Comparison of ENCODE assay signal across 12 cellular contexts in the genomic region with DNA sequence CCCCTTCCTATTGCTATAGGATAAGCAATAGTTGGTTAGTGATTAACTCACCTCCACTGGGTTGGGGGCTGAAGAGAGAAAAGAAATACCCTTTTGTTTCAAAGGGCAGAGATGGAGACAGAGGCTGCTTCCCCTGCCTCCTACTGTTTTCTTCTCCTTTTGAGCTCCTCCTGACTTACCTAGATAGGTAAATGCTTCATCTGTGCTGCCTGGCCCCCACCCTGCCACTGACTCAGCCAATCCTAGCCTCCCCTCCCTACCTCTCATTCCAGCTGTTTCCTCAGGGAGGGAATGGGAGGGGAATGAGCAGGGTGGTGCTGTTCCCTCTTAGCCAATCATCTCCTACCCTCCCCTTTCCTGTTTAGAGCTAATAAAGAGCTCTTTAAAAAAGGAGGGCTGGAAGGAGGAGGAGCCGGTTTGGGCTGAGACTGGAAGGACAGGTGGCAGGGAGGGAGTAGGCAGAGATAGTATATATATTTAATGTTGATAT. TPM values are rescaled to one million over a fixed set of nuclear protein-coding genes. Genes with fewer than 3 reads are reported as not detected.
DNase-seq lines count a peak whose midpoint lies in the region; ATAC-seq and TF ChIP-seq lines count a peak whose summit lies in the region.
"Had no signal": no experiment of that assay in that cellular context is flagged by ENCODE, and none has a peak within 500 bp of the region (broad histone marks: within the 10 kb centered on the region; RNA-seq: fewer than 3 reads in every experiment).

Gene C1orf116 (minus strand): TSS at position 229 of the 490 bp plus-strand sequence. CDS start 5,158 bp downstream, outside the sequence.

- no peak for TF ChIP-seq POLR2A in adrenal gland (IDR thresholded peaks at IDR 0.05)

- no peaks in the 10 kb centered on the region for H3K9me3 ChIP-seq in effector memory CD4-positive, alpha-beta T cell (ENCODE audit: control insufficient read depth, low read length)
- H3K9me3 ChIP-seq in adrenal gland (replicated peaks in 1 of 3) = no peaks in the 10 kb centered on the region
- H3K9me3 ChIP-seq: esophagus muscularis mucosa had no signal

- H3K27ac ChIP-seq in 22Rv1 = peak within 1 kb of the TSS; percentile 100
- no peak within 1 kb of the TSS for H3K27ac ChIP-seq in effector memory CD4-positive, alpha-beta T cell (ENCODE audit: insufficient read depth, low read length, poor library complexity, severe bottlenecking)
- H3K27ac ChIP-seq in adrenal gland = peak within 1 kb of the TSS in 1 of 5 donors; percentile 7
- H3K27ac ChIP-seq: esophagus muscularis mucosa had no signal

- no peak for TF ChIP-seq RAD21 in Ishikawa (IDR thresholded peaks at IDR 0.05; ENCODE audit: low read depth)

- TF ChIP-seq CTCF in 22Rv1 (IDR thresholded peaks at IDR 0.05) = no peak
- TF ChIP-seq CTCF in adrenal gland (IDR thresholded peaks at IDR 0.05) = no peak

- peak; percentile 16; the same call in 1 of the 2 replicates for TF ChIP-seq EP300 in Ishikawa (IDR thresholded peaks at IDR 0.05; ENCODE audit: borderline replicate concordance)

- no peak within 1 kb of the TSS for H3K4me3 ChIP-seq in effector memory CD4-positive, alpha-beta T cell (ENCODE audit: insufficient read depth, low read depth, low read length, poor library complexity, severe bottlenecking)
- H3K4me3 ChIP-seq in adrenal gland = no peak within 1 kb of the TSS
- H3K4me3 ChIP-seq: esophagus muscularis mucosa had no signal

- H3K27me3 ChIP-seq in effector memory CD4-positive, alpha-beta T cell (replicated peaks; ENCODE audit: control insufficient read depth, insufficient read depth, low read length, poor library complexity, severe bottlenecking) = peaks cover 4% of the 10 kb centered on the region
- H3K27me3 ChIP-seq in adrenal gland = no peaks in the 10 kb centered on the region

- DNase-seq in SW480 (ENCODE audit: low spot score) = peak; percentile 98
- peak; percentile 96 for DNase-seq in kidney tubule cell (ENCODE audit: low spot score)
- no peak for DNase-seq in activated CD4-positive, CD25-positive, alpha-beta regulatory T cell treated with anti-CD3 and anti-CD28 coated beads, Interleukin-2, amount 50 U/mL, for 72 hours
- no peak for DNase-seq in effector memory CD4-positive, alpha-beta T cell
- no peak for DNase-seq in adrenal gland
- DNase-seq: activated T-cell treated with anti-CD3 and anti-CD28 coated beads, Interleukin-2, amount 50 U/mL, for 72 hours; nucleus accumbens had no signal

- no peaks in the 10 kb centered on the region for H3K4me1 ChIP-seq in effector memory CD4-positive, alpha-beta T cell (ENCODE audit: control insufficient read depth, insufficient read depth, low read length, poor library complexity, severe bottlenecking)
- H3K4me1 ChIP-seq in adrenal gland (replicated peaks in 1 of 2) = peaks cover 6 to 7% of the 10 kb centered on the region in 2 donors
- H3K4me1 ChIP-seq: esophagus muscularis mucosa had no signal

- no peaks in the 10 kb centered on the region for H3K36me3 ChIP-seq in effector memory CD4-positive, alpha-beta T cell (ENCODE audit: control insufficient read depth, insufficient read depth, low read length)
- no peaks in the 10 kb centered on the region for H3K36me3 ChIP-seq in adrenal gland (replicated peaks in 1 of 2)
- H3K36me3 ChIP-seq: esophagus muscularis mucosa had no signal

- 21 to 37% (median 26%) methylated on average over 1 of the region's 1 CpG for WGBS in adrenal gland, 4 donors

- intact Hi-C loops in adrenal gland (cut with DNase I) = no loop called here

- no peak for ATAC-seq in HG02588 (IDR thresholded peaks at IDR 0.05; ENCODE audit: unreplicated experiment)
- ATAC-seq: activated T-cell treated with anti-CD3 and anti-CD28 coated beads, Interleukin-2, amount 50 U/mL, for 72 hours; stimulated activated memory B cell treated with anti-CD40 and anti-IgM and Interleukin-4, amounts not matched to agents 10 μg/mL and 1 μg/mL and 100 μg/mL, for 72 hours had no signal

TF ChIP-seq in Ishikawa, 13 proteins besides CTCF, POLR2A, EP300 and RAD21:
- TF ChIP-seq ZBTB7A (IDR thresholded peaks at IDR 0.05; ENCODE audit: low read depth) (no peak), TEAD4 (IDR thresholded peaks at IDR 0.05) (peak; percentile 63; the same call in 1 of the 2 replicates), MAX (IDR thresholded peaks at IDR 0.05) (0 out of 2 replicates have a peak, but pooled peaks have one; percentile 16)

RNA-seq across cellular contexts. Expression of gene C1orf116, which starts in this region (rescaled TPM):
- 1 to 10 TPM in 6 of 8 donors, under 1 TPM in 2; 0.21 to 3.7 (median 1.1) TPM for total RNA-seq in adrenal gland
- under 1 TPM; 0.20 to 0.88 (median 0.88) TPM for polyA plus RNA-seq in adrenal gland

Comparison
In these comparisons a context has a peak if more than half of its experiments do, and no peak if none do; other contexts are left out.
1. DNase-seq: peak in SW480 (single experiment) and kidney tubule cell (single experiment); none in activated CD4-positive, CD25-positive, alpha-beta regulatory T cell treated with anti-CD3 and anti-CD28 coated beads, Interleukin-2, amount 50 U/mL, for 72 hours (single experiment), effector memory CD4-positive, alpha-beta T cell (0 of 3) and adrenal gland (0 of 7).